In genomic region chr13:36530861-36531590, GRCh38 we compare ENCODE assay signal across 22 cellular contexts.
"Had no signal": no experiment of that assay in that cellular context is flagged by ENCODE, and none has a peak within 500 bp of the region (broad histone marks: within the 10 kb centered on the region; RNA-seq: fewer than 3 reads in every experiment).

No MANE protein-coding gene starts in this region.

- H3K4me3 ChIP-seq: prostate gland, right lobe of liver, smooth muscle cell, upper lobe of left lung had no signal

- H3K27ac Mint-ChIP-seq: activated CD4-positive, alpha-beta memory T cell treated with anti-CD3 and anti-CD28 coated beads, Interleukin-2, amount 10 ng/mL, durations not matched to agents 7 days and 5 days; activated naive CD8-positive, alpha-beta T cell; nephron progenitor cell; stimulated activated naive CD8-positive, alpha-beta T cell treated with anti-CD3 and anti-CD28 coated beads, Interleukin-15, Interleukin-2, amounts not matched to agents 100 ng/mL and 50 ng/mL, for 24 hours had no signal

- H3K4me3 Mint-ChIP-seq: activated CD4-positive, alpha-beta memory T cell treated with anti-CD3 and anti-CD28 coated beads, Interleukin-2, amount 10 ng/mL, durations not matched to agents 7 days and 5 days; activated naive CD8-positive, alpha-beta T cell; activated T-cell treated with anti-CD3 and anti-CD28 coated beads, Interleukin-2, amount 50 U/mL, for 4 hours; brain; nephron progenitor cell; stimulated activated naive CD8-positive, alpha-beta T cell treated with anti-CD3 and anti-CD28 coated beads, Interleukin-15, Interleukin-2, amounts not matched to agents 100 ng/mL and 50 ng/mL, for 24 hours had no signal

- H3K27me3 ChIP-seq: right lobe of liver, upper lobe of left lung had no signal

- H3K36me3 ChIP-seq: prostate gland, right lobe of liver, upper lobe of left lung, WERI-Rb-1 had no signal

- H3K27ac ChIP-seq: prostate gland, right lobe of liver, upper lobe of left lung, WERI-Rb-1 had no signal

- DNase-seq: activated CD4-positive, alpha-beta memory T cell treated with anti-CD3 and anti-CD28 coated beads, Interleukin-2, amount 10 ng/mL, durations not matched to agents 7 days and 5 days; activated effector memory CD4-positive, alpha-beta T cell treated with Interleukin-2 at 50 U/mL for 16 hours; activated T-cell treated with anti-CD3 and anti-CD28 coated beads, Interleukin-2, amount 50 U/mL, for 4 hours; cortex of kidney; effector CD8-positive, alpha-beta T cell; head of caudate nucleus; kidney glomerular epithelial cell; left ventricle myocardium superior; nephron progenitor cell; right lobe of liver; stimulated activated CD4-positive, alpha-beta T cell treated with anti-CD3 and anti-CD28 coated beads, Interleukin-4, amount 100 ng/mL, for 4 hours; stimulated activated CD8-positive, alpha-beta memory T cell treated with anti-CD3 and anti-CD28 coated beads, Interleukin-4, amount 100 ng/mL, for 48 hours; T-helper 1 cell; T1000; WERI-Rb-1 had no signal

- H3K36me3 Mint-ChIP-seq: activated naive CD8-positive, alpha-beta T cell; brain had no signal

- ATAC-seq: activated T-cell treated with anti-CD3 and anti-CD28 coated beads, Interleukin-2, amount 50 U/mL, for 4 hours; right lobe of liver had no signal

- H3K9me3 Mint-ChIP-seq: activated CD4-positive, alpha-beta memory T cell treated with anti-CD3 and anti-CD28 coated beads, Interleukin-2, amount 10 ng/mL, durations not matched to agents 7 days and 5 days; activated T-cell treated with anti-CD3 and anti-CD28 coated beads, Interleukin-2, amount 50 U/mL, for 4 hours; stimulated activated naive CD8-positive, alpha-beta T cell treated with anti-CD3 and anti-CD28 coated beads, Interleukin-15, Interleukin-2, amounts not matched to agents 100 ng/mL and 50 ng/mL, for 24 hours had no signal

- H3K4me1 Mint-ChIP-seq: activated CD4-positive, alpha-beta memory T cell treated with anti-CD3 and anti-CD28 coated beads, Interleukin-2, amount 10 ng/mL, durations not matched to agents 7 days and 5 days; nephron progenitor cell had no signal

- H3K4me1 ChIP-seq: prostate gland, right lobe of liver had no signal

- H3K4me2 ChIP-seq: smooth muscle cell had no signal

- H3K9me3 ChIP-seq: prostate gland, right lobe of liver, upper lobe of left lung had no signal

- FAIRE-seq: frontal cortex had no signal

- H3K27me3 Mint-ChIP-seq: activated CD4-positive, alpha-beta memory T cell treated with anti-CD3 and anti-CD28 coated beads, Interleukin-2, amount 10 ng/mL, durations not matched to agents 7 days and 5 days; stimulated activated naive CD8-positive, alpha-beta T cell treated with anti-CD3 and anti-CD28 coated beads, Interleukin-15, Interleukin-2, amounts not matched to agents 100 ng/mL and 50 ng/mL, for 24 hours had no signal
